2 cellular contexts compared by ENCODE assay signal in genomic region chr3:184028275-184028890, GRCh38. TPM values are rescaled to one million over a fixed set of nuclear protein-coding genes. Genes with fewer than 3 reads are reported as not detected.
"Had no signal": no experiment of that assay in that cellular context is flagged by ENCODE, and none has a peak within 500 bp of the region (broad histone marks: within the 10 kb centered on the region; RNA-seq: fewer than 3 reads in every experiment).

No MANE protein-coding gene starts in this region.

RNA-seq across cellular contexts. Expression of gene HTR3D, which starts 3.2 kb away (rescaled TPM):
- total RNA-seq: G401, GM12878 had no signal
- polyA plus RNA-seq: GM12878 had no signal

RNA-seq across cellular contexts. Expression of gene HTR3C, which starts 24.5 kb away (rescaled TPM):
- total RNA-seq: G401, GM12878 had no signal
- polyA plus RNA-seq: GM12878 had no signal
